Comparison of ENCODE assay signal across 1 cellular context in the genomic region with DNA sequence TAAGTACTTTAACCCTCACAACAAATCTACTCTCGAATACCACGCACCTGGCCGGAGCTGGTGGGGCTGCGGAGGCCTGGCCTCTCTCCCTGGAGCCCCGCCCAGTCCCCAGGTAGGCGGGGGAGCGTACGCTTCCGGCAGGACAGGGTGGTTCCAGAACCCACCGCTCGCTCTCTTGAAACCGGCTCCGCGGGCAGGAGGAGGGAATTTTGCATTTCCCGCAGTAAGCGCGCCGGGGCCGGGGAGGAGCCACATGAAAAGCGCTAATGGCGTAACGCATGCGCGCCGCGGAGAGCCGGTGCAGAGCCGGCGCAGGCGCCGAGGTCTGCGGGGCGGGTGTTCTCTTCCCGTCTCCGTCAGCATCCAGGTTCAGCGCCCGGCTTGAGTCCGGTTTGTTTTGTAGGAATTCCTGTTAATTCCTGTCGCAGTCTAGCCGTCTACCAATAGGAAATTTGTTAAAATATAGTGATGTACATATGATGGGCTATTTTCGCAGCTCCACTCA.
TF ChIP-seq lines count a peak whose summit lies in the region.

No MANE protein-coding gene starts in this region.

TF ChIP-seq in H1, 55 proteins besides CTCF, POLR2A, EP300 and RAD21 (continued from another document):
- TF ChIP-seq SIX5 (IDR thresholded peaks at IDR 0.05; ENCODE audit: low read depth, low read length): no peak
- no peak for TF ChIP-seq NANOG (IDR thresholded peaks at IDR 0.05; ENCODE audit: insufficient read depth, low read depth, low read length, poor library complexity, severe bottlenecking)
- TF ChIP-seq BRCA1 (IDR thresholded peaks at IDR 0.05; ENCODE audit: low read depth, low read length): no peak
- no peak for TF ChIP-seq RNF2 (IDR thresholded peaks at IDR 0.05; ENCODE audit: borderline replicate concordance, low read depth, low read length, missing control alignments, poor library complexity, severe bottlenecking)
- no peak for TF ChIP-seq SIRT6 (IDR thresholded peaks at IDR 0.05; ENCODE audit: low read length)
- TF ChIP-seq POU5F1 (IDR thresholded peaks at IDR 0.05; ENCODE audit: low read depth, low read length): no peak
- TF ChIP-seq CBX5 (IDR thresholded peaks at IDR 0.05; ENCODE audit: low read depth, low read length): no peak
- no peak for TF ChIP-seq BACH1 (IDR thresholded peaks at IDR 0.05; ENCODE audit: low read length)
- TF ChIP-seq YY1 (IDR thresholded peaks at IDR 0.05; ENCODE audit: low read depth, low read length): no peak
- TF ChIP-seq CHD2 (IDR thresholded peaks at IDR 0.05; ENCODE audit: low read length): 0 out of 2 replicates have a peak, but pooled peaks have one; percentile 47
- TF ChIP-seq TBP (IDR thresholded peaks at IDR 0.05; ENCODE audit: low read depth, low read length): no peak
- TF ChIP-seq RFX5 (IDR thresholded peaks at IDR 0.05; ENCODE audit: borderline replicate concordance, low read depth, low read length): no peak
- TF ChIP-seq SP1 (IDR thresholded peaks at IDR 0.05; ENCODE audit: low read depth, low read length): no peak; the same call in 1 of the 2 replicates
- TF ChIP-seq TAF1 (IDR thresholded peaks at IDR 0.05; ENCODE audit: low read depth, low read length): peak; percentile 50; the same call in 1 of the 2 replicates
- TF ChIP-seq, protein P1, sequence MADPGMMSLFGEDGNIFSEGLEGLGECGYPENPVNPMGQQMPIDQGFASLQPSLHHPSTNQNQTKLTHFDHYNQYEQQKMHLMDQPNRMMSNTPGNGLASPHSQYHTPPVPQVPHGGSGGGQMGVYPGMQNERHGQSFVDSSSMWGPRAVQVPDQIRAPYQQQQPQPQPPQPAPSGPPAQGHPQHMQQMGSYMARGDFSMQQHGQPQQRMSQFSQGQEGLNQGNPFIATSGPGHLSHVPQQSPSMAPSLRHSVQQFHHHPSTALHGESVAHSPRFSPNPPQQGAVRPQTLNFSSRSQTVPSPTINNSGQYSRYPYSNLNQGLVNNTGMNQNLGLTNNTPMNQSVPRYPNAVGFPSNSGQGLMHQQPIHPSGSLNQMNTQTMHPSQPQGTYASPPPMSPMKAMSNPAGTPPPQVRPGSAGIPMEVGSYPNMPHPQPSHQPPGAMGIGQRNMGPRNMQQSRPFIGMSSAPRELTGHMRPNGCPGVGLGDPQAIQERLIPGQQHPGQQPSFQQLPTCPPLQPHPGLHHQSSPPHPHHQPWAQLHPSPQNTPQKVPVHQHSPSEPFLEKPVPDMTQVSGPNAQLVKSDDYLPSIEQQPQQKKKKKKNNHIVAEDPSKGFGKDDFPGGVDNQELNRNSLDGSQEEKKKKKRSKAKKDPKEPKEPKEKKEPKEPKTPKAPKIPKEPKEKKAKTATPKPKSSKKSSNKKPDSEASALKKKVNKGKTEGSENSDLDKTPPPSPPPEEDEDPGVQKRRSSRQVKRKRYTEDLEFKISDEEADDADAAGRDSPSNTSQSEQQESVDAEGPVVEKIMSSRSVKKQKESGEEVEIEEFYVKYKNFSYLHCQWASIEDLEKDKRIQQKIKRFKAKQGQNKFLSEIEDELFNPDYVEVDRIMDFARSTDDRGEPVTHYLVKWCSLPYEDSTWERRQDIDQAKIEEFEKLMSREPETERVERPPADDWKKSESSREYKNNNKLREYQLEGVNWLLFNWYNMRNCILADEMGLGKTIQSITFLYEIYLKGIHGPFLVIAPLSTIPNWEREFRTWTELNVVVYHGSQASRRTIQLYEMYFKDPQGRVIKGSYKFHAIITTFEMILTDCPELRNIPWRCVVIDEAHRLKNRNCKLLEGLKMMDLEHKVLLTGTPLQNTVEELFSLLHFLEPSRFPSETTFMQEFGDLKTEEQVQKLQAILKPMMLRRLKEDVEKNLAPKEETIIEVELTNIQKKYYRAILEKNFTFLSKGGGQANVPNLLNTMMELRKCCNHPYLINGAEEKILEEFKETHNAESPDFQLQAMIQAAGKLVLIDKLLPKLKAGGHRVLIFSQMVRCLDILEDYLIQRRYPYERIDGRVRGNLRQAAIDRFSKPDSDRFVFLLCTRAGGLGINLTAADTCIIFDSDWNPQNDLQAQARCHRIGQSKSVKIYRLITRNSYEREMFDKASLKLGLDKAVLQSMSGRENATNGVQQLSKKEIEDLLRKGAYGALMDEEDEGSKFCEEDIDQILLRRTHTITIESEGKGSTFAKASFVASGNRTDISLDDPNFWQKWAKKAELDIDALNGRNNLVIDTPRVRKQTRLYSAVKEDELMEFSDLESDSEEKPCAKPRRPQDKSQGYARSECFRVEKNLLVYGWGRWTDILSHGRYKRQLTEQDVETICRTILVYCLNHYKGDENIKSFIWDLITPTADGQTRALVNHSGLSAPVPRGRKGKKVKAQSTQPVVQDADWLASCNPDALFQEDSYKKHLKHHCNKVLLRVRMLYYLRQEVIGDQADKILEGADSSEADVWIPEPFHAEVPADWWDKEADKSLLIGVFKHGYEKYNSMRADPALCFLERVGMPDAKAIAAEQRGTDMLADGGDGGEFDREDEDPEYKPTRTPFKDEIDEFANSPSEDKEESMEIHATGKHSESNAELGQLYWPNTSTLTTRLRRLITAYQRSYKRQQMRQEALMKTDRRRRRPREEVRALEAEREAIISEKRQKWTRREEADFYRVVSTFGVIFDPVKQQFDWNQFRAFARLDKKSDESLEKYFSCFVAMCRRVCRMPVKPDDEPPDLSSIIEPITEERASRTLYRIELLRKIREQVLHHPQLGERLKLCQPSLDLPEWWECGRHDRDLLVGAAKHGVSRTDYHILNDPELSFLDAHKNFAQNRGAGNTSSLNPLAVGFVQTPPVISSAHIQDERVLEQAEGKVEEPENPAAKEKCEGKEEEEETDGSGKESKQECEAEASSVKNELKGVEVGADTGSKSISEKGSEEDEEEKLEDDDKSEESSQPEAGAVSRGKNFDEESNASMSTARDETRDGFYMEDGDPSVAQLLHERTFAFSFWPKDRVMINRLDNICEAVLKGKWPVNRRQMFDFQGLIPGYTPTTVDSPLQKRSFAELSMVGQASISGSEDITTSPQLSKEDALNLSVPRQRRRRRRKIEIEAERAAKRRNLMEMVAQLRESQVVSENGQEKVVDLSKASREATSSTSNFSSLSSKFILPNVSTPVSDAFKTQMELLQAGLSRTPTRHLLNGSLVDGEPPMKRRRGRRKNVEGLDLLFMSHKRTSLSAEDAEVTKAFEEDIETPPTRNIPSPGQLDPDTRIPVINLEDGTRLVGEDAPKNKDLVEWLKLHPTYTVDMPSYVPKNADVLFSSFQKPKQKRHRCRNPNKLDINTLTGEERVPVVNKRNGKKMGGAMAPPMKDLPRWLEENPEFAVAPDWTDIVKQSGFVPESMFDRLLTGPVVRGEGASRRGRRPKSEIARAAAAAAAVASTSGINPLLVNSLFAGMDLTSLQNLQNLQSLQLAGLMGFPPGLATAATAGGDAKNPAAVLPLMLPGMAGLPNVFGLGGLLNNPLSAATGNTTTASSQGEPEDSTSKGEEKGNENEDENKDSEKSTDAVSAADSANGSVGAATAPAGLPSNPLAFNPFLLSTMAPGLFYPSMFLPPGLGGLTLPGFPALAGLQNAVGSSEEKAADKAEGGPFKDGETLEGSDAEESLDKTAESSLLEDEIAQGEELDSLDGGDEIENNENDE (IDR thresholded peaks at IDR 0.05; ENCODE audit: insufficient replicate concordance, low read length): no peak
- TF ChIP-seq ATF2 (IDR thresholded peaks at IDR 0.05; ENCODE audit: low read length): peak; percentile 57; the same call in 1 of the 2 replicates
- TF ChIP-seq POLR2AphosphoS5 (IDR thresholded peaks at IDR 0.05; ENCODE audit: low read depth, low read length): peak; percentile 40; the same call in 1 of the 2 replicates
- no peak for TF ChIP-seq ZNF274 (IDR thresholded peaks at IDR 0.05; ENCODE audit: borderline replicate concordance, extremely low read depth, low read length)
- TF ChIP-seq HDAC6 (IDR thresholded peaks at IDR 0.05; ENCODE audit: low read depth, low read length): no peak
- no peak for TF ChIP-seq EZH2 (IDR thresholded peaks at IDR 0.05; ENCODE audit: low read depth, low read length, severe bottlenecking)
- TF ChIP-seq PHF8 (conservative IDR thresholded peaks at IDR 0.05; ENCODE audit: low read depth, low read length): no peak
- no peak for TF ChIP-seq KDM4A (IDR thresholded peaks at IDR 0.05; ENCODE audit: low read depth, low read length, severe bottlenecking)
- TF ChIP-seq ASH2L (IDR thresholded peaks at IDR 0.05; ENCODE audit: low read length): no peak
- no peak for TF ChIP-seq GTF2F1 (IDR thresholded peaks at IDR 0.05; ENCODE audit: borderline replicate concordance, low read depth, low read length)
- no peak for TF ChIP-seq CTBP2 (IDR thresholded peaks at IDR 0.05; ENCODE audit: borderline replicate concordance, insufficient read depth, insufficient read length, low read length)
- TF ChIP-seq RBBP5 (IDR thresholded peaks at IDR 0.05; ENCODE audit: borderline replicate concordance, low read depth, low read length): no peak; the same call in 1 of the 2 replicates
- TF ChIP-seq SAP30 (IDR thresholded peaks at IDR 0.05; ENCODE audit: insufficient read depth, insufficient replicate concordance, low read length): no peak
- 0 out of 2 replicates have a peak, but pooled peaks have one; percentile 26 for TF ChIP-seq ATF3 (IDR thresholded peaks at IDR 0.05; ENCODE audit: insufficient read depth, low read depth, low read length)
- peak; percentile 62; the same call in 1 of the 2 replicates for TF ChIP-seq TCF12 (IDR thresholded peaks at IDR 0.05; ENCODE audit: low read depth, low read length)
- 0 out of 4 replicates have a peak, but pooled peaks of 1 of the 2 experiments have one; percentile 39 for TF ChIP-seq SIN3A (conservative IDR thresholded peaks at IDR 0.05 in 1 of 2, IDR thresholded peaks at IDR 0.05 in 1 of 2; ENCODE audit: low read depth in 1 of 2, low read length in 2 of 2)
- no peak for TF ChIP-seq KDM1A (IDR thresholded peaks at IDR 0.05; ENCODE audit: borderline replicate concordance, low read length)
- no peak for TF ChIP-seq KDM5A (IDR thresholded peaks at IDR 0.05; ENCODE audit: low read length)
- TF ChIP-seq CEBPB (IDR thresholded peaks at IDR 0.05; ENCODE audit: low read depth, low read length): no peak
- TF ChIP-seq NRF1 (IDR thresholded peaks at IDR 0.05; ENCODE audit: low read depth, low read length): peak; percentile 96
- TF ChIP-seq SRF (IDR thresholded peaks at IDR 0.05; ENCODE audit: low read depth, low read length): no peak
- TF ChIP-seq TEAD4 (IDR thresholded peaks at IDR 0.05; ENCODE audit: low read depth, low read length): peak; percentile 75
- no peak for TF ChIP-seq GABPA (IDR thresholded peaks at IDR 0.05; ENCODE audit: borderline replicate concordance, insufficient read depth, low read length)
- no peak for TF ChIP-seq CHD1 (IDR thresholded peaks at IDR 0.05; ENCODE audit: low read depth, low read length)
- peak; percentile 31 for TF ChIP-seq TAF7 (optimal IDR thresholded peaks at IDR 0.05; ENCODE audit: borderline replicate concordance, low read depth, low read length)
- no peak for TF ChIP-seq EGR1 (IDR thresholded peaks at IDR 0.05; ENCODE audit: borderline replicate concordance, low read depth, low read length)
- no peak for TF ChIP-seq MAFK (IDR thresholded peaks at IDR 0.05; ENCODE audit: low read depth, low read length)
- peak; percentile 77; the same call in 1 of the 2 replicates for TF ChIP-seq FOSL1 (IDR thresholded peaks at IDR 0.05; ENCODE audit: insufficient read depth, low read depth, low read length)
- TF ChIP-seq CREB1 (IDR thresholded peaks at IDR 0.05): peak; percentile 85
- TF ChIP-seq JUN (IDR thresholded peaks at IDR 0.05; ENCODE audit: low read depth, low read length): no peak
- TF ChIP-seq BCL11A (IDR thresholded peaks at IDR 0.05; ENCODE audit: low read depth in 2 of 2, low read length in 2 of 2): no peak
- TF ChIP-seq RXRA (IDR thresholded peaks at IDR 0.05; ENCODE audit: insufficient read depth, low read depth, low read length): no peak
- no peak for TF ChIP-seq HDAC2 (IDR thresholded peaks at IDR 0.05; ENCODE audit: borderline replicate concordance in 1 of 2, low read depth in 2 of 2, low read length in 2 of 2)
- TF ChIP-seq, protein P2, sequence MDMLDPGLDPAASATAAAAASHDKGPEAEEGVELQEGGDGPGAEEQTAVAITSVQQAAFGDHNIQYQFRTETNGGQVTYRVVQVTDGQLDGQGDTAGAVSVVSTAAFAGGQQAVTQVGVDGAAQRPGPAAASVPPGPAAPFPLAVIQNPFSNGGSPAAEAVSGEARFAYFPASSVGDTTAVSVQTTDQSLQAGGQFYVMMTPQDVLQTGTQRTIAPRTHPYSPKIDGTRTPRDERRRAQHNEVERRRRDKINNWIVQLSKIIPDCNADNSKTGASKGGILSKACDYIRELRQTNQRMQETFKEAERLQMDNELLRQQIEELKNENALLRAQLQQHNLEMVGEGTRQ (IDR thresholded peaks at IDR 0.05; ENCODE audit: low read length): no peak
- TF ChIP-seq, protein P3, sequence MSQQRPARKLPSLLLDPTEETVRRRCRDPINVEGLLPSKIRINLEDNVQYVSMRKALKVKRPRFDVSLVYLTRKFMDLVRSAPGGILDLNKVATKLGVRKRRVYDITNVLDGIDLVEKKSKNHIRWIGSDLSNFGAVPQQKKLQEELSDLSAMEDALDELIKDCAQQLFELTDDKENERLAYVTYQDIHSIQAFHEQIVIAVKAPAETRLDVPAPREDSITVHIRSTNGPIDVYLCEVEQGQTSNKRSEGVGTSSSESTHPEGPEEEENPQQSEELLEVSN (IDR thresholded peaks at IDR 0.05): peak; percentile 78
- no peak for TF ChIP-seq JUND (IDR thresholded peaks at IDR 0.05; ENCODE audit: low read length)
- no peak; the same call in 1 of the 2 replicates for TF ChIP-seq MAX (IDR thresholded peaks at IDR 0.05)
- TF ChIP-seq CBX8 (IDR thresholded peaks at IDR 0.05; ENCODE audit: borderline replicate concordance, low read depth, low read length): no peak
- peak; percentile 88; the same call in 1 of the 2 replicates for TF ChIP-seq SP4 (IDR thresholded peaks at IDR 0.05; ENCODE audit: low read length)
TF ChIP-seq in H1: peak in this region for 14.
